In the genomic region with DNA sequence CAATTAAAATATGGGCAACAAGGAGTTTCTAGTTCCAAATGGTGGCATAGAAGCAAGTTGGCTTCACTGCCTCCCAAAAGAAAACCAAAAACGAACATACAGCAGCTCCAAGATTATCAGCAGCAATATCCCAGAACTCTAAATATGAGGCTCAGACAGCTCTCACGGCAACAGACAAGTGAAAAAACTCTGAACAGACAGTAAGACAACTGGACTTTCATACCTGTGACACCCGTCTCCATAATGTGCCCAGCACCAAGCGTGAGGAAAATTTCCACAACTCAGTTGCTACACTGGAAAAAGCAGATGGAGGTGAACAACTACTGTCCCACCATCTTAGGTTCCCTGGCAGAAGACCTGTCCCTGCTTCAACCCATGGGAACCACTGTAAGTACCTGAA, we compare ENCODE assay signal across 18 cellular contexts.
"Had no signal": no experiment of that assay in that cellular context is flagged by ENCODE, and none has a peak within 500 bp of the region (broad histone marks: within the 10 kb centered on the region; RNA-seq: fewer than 3 reads in every experiment).

No MANE protein-coding gene starts in this region.

- ATAC-seq: effector memory CD8-positive, alpha-beta T cell; left lobe of liver; naive thymus-derived CD4-positive, alpha-beta T cell; right lobe of liver had no signal

- H3K4me3 ChIP-seq: coronary artery, lung, neural progenitor cell, right lobe of liver, smooth muscle cell, testis, tibial artery, upper lobe of left lung had no signal

- DNase-seq: effector memory CD8-positive, alpha-beta T cell; naive thymus-derived CD4-positive, alpha-beta T cell; right lobe of liver; stimulated activated CD4-positive, alpha-beta T cell treated with anti-CD3 and anti-CD28 coated beads, Interleukin-12 subunit alpha, Interleukin-12 subunit beta, amount 100 ng/mL, for 4 hours; stimulated activated CD4-positive, alpha-beta T cell treated with anti-CD3 and anti-CD28 coated beads, Interleukin-1b, Interleukin-23, amount 100 ng/mL, for 48 hours; stimulated activated CD4-positive, alpha-beta T cell treated with anti-CD3 and anti-CD28 coated beads, Interleukin-4, amount 100 ng/mL, for 1 hour; stimulated activated CD8-positive, alpha-beta memory T cell treated with anti-CD3 and anti-CD28 coated beads, Interleukin-4, amount 100 ng/mL, for 48 hours; stimulated activated naive CD4-positive, alpha-beta T cell treated with Interleukin-2 at 50 U/mL for 16 hours; substantia nigra; testis; tibial artery had no signal

- H3K27ac ChIP-seq: coronary artery, neural progenitor cell, parathyroid adenoma, right lobe of liver, testis, tibial artery, upper lobe of left lung had no signal

- H3K36me3 ChIP-seq: neural progenitor cell, right lobe of liver, tibial artery, upper lobe of left lung had no signal

- H3K9ac ChIP-seq: neural progenitor cell, parathyroid adenoma had no signal

- H3K27me3 ChIP-seq: neural progenitor cell, right lobe of liver, testis, tibial artery, upper lobe of left lung had no signal

- H3K4me1 ChIP-seq: neural progenitor cell, right lobe of liver, testis, tibial artery, upper lobe of left lung had no signal

- H3K9me3 ChIP-seq: right lobe of liver, testis had no signal
